In genomic region chr11:64996710-64997380, GRCh38 we compare ENCODE assay signal across 8 cellular contexts. TPM values are rescaled to one million over a fixed set of nuclear protein-coding genes. Genes with fewer than 3 reads are reported as not detected.
A peak's percentile ranks its signal among the peaks of the same experiment; 100 is the strongest.
DNase-seq lines count a peak whose midpoint lies in the region; ATAC-seq and TF ChIP-seq lines count a peak whose summit lies in the region.

Gene BATF2 (minus strand): TSS chr11:64996971. CDS start chr11:64996914, 57 bp downstream.

- H3K4me3 Mint-ChIP-seq in activated naive CD4-positive, alpha-beta T cell treated with anti-CD3 and anti-CD28 coated beads for 36 hours = no peak within 1 kb of the TSS

- intact Hi-C loops in activated naive CD4-positive, alpha-beta T cell treated with anti-CD3 and anti-CD28 coated beads for 36 hours (cut with micrococcal nuclease) = no loop called here

- peak; percentile 90 to 91 for ATAC-seq in upper lobe of left lung (ENCODE audit: low FRiP score in 2 of 2)

- TF ChIP-seq CTCF in LNCaP clone FGC (IDR thresholded peaks at IDR 0.05; ENCODE audit: control insufficient read depth, extremely low read depth, insufficient read depth) = peak; percentile 26; the same call in 1 of the 2 replicates
- peak; percentile 44 for TF ChIP-seq CTCF in SK-N-SH (IDR thresholded peaks at IDR 0.05)
- peak; percentile 49 to 84 (median 78) for TF ChIP-seq CTCF in upper lobe of left lung (IDR thresholded peaks at IDR 0.05)

- H3K9me3 Mint-ChIP-seq in activated naive CD4-positive, alpha-beta T cell treated with anti-CD3 and anti-CD28 coated beads for 36 hours = no peaks in the 10 kb centered on the region

- H3K79me2 ChIP-seq in SK-N-SH (ENCODE audit: insufficient read depth) = no peaks in the 10 kb centered on the region

- H3K9me3 ChIP-seq in SK-N-SH (no peaks in the 10 kb centered on the region), upper lobe of left lung (no peaks in the 10 kb centered on the region)

- DNase-seq in Daoy (ENCODE audit: low read depth) (peak; percentile 76), LNCaP clone FGC (ENCODE audit: low read depth) (no peak), SK-N-SH (peak; percentile 64), erythroblast (lab: John Stamatoyannopoulos, UW) (peak; percentile 42 to 57), midbrain (lab: John Stamatoyannopoulos, UW) (peak; percentile 48), upper lobe of left lung (peak in 1 of 2 donors; percentile 92), T-helper 9 cell (no peak)
- DNase-seq in activated naive CD4-positive, alpha-beta T cell treated with anti-CD3 and anti-CD28 coated beads for 36 hours = no peak

- POLR2A ChIA-PET in SK-N-SH (lab: Yijun Ruan, JAX) = interaction anchor here (0.9 kb wide), 1 partner anchor 72 kb away, joined by 3 read pairs; the partner anchor contains the start of gene PPP2R5B

- CTCF ChIA-PET in SK-N-SH (lab: Yijun Ruan, JAX) = interaction anchor here (0.7 to 2.0 kb wide), 9 partner anchors 11 to 150 kb away, joined by 3 to 7 read pairs (median 3); partner anchors contain the start of genes ARL2 and SNX15
- CTCF ChIA-PET in activated naive CD4-positive, alpha-beta T cell treated with anti-CD3 and anti-CD28 coated beads for 36 hours (lab: Charles Lee) = interaction anchor here (0.8 to 2.5 kb wide), 4 partner anchors 9 to 16 kb away, joined by 3 to 9 read pairs (median 4); no protein-coding TSS in a partner anchor

- H3K27me3 Mint-ChIP-seq in activated naive CD4-positive, alpha-beta T cell treated with anti-CD3 and anti-CD28 coated beads for 36 hours (ENCODE audit: low read depth) = no peaks in the 10 kb centered on the region

- H3K9ac ChIP-seq in SK-N-SH = no peak within 1 kb of the TSS

- no peaks in the 10 kb centered on the region for H3F3A ChIP-seq in SK-N-SH (replicated peaks; ENCODE audit: insufficient read depth)

- H3K4me2 ChIP-seq in SK-N-SH = no peak within 1 kb of the TSS

- no peaks in the 10 kb centered on the region for H4K20me1 ChIP-seq in SK-N-SH (ENCODE audit: insufficient read depth)

- WGBS in SK-N-SH (ENCODE audit: low lambda C conversion rate) = 58% methylated on average over 6 of the region's 9 CpGs
- WGBS in upper lobe of left lung, 2 donors = 18 to 25% methylated on average over 5 to 8 of the region's 9 CpGs

- H3K27ac ChIP-seq in SK-N-SH (ENCODE audit: low read depth in 2 of 2, low read length in 1 of 2) (no peak within 1 kb of the TSS), upper lobe of left lung (peak within 1 kb of the TSS; percentile 71 to 87 (median 84))

- no peak within 1 kb of the TSS for H2AFZ ChIP-seq in SK-N-SH (ENCODE audit: low read depth)

- TF ChIP-seq RAD21 in SK-N-SH (IDR thresholded peaks at IDR 0.05; ENCODE audit: low read length) = peak; percentile 56

- no peaks in the 10 kb centered on the region for H3K36me3 Mint-ChIP-seq in activated naive CD4-positive, alpha-beta T cell treated with anti-CD3 and anti-CD28 coated beads for 36 hours (ENCODE audit: low read depth)

- H3K4me3 ChIP-seq in LNCaP clone FGC (ENCODE audit: low read depth, low read length) (no peak within 1 kb of the TSS), SK-N-SH (ENCODE audit: low read depth in 2 of 2, low read length in 1 of 2) (no peak within 1 kb of the TSS), upper lobe of left lung (peak within 1 kb of the TSS; percentile 43 to 66 (median 53))

- H3K4me1 Mint-ChIP-seq in activated naive CD4-positive, alpha-beta T cell treated with anti-CD3 and anti-CD28 coated beads for 36 hours (ENCODE audit: low read depth) = peaks cover 7% of the 10 kb centered on the region

- H3K36me3 ChIP-seq in SK-N-SH (replicated peaks in 1 of 2; ENCODE audit: control insufficient read depth in 1 of 2, insufficient read depth in 2 of 2, low read length in 1 of 2) = no peaks in the 10 kb centered on the region
- peaks cover 0 to 3% (median 0%) of the 10 kb centered on the region in 4 donors for H3K36me3 ChIP-seq in upper lobe of left lung

- H3K27ac Mint-ChIP-seq in activated naive CD4-positive, alpha-beta T cell treated with anti-CD3 and anti-CD28 coated beads for 36 hours = no peak within 1 kb of the TSS

- TF ChIP-seq EP300 in SK-N-SH (IDR thresholded peaks at IDR 0.05; ENCODE audit: borderline replicate concordance in 1 of 2, low read depth in 1 of 2, low read length in 1 of 2) (no peak), upper lobe of left lung (IDR thresholded peaks at IDR 0.05) (no peak)

- H3K9me2 ChIP-seq in SK-N-SH = no peaks in the 10 kb centered on the region

- H3K4me1 ChIP-seq in SK-N-SH (ENCODE audit: control insufficient read depth in 1 of 2, insufficient read depth in 2 of 2, low read depth in 1 of 2, low read length in 1 of 2) = no peaks in the 10 kb centered on the region; a peak in 1 of 4 replicates
- H3K4me1 ChIP-seq in upper lobe of left lung = peaks cover 23 to 48% (median 36%) of the 10 kb centered on the region in 4 donors

- H3K27me3 ChIP-seq in SK-N-SH (ENCODE audit: insufficient read depth) (no peaks in the 10 kb centered on the region), upper lobe of left lung (no peaks in the 10 kb centered on the region)

- no peak for TF ChIP-seq POLR2A in erythroblast (IDR thresholded peaks at IDR 0.05; ENCODE audit: low read length)
- peak in 2 of 4 donors; percentile 28 to 82 for TF ChIP-seq POLR2A in upper lobe of left lung (IDR thresholded peaks at IDR 0.05)

TF ChIP-seq in SK-N-SH, 30 proteins besides CTCF, POLR2A, EP300 and RAD21:
- TF ChIP-seq NRF1 (IDR thresholded peaks at IDR 0.05; ENCODE audit: low read depth, low read length) (no peak), FOXJ3 (CRISPR knock-in tag; IDR thresholded peaks at IDR 0.05) (no peak), RFX5 (IDR thresholded peaks at IDR 0.05; ENCODE audit: low read length) (no peak), USF1 (IDR thresholded peaks at IDR 0.05; ENCODE audit: borderline replicate concordance, low read depth) (peak; percentile 64), MAX (IDR thresholded peaks at IDR 0.05; ENCODE audit: low read depth) (peak; percentile 35; the same call in 1 of the 2 replicates), REST (IDR thresholded peaks at IDR 0.05; ENCODE audit: low read depth, low read length) (peak; percentile 59; the same call in 1 of the 2 replicates), SMC3 (IDR thresholded peaks at IDR 0.05; ENCODE audit: low read depth, low read length) (peak; percentile 32), GATA2 (CRISPR knock-in tag; IDR thresholded peaks at IDR 0.05) (no peak)

RNA-seq across cellular contexts. Expression of gene BATF2, which starts in this region (rescaled TPM):
- total RNA-seq in Daoy (2014; rRNA removed; shearing (Covaris generic)) = 0.51 TPM in 1 of 2 replicates, not detected in the other
- 0.20 and 0.28 TPM in 2 replicates for polyA plus RNA-seq in SK-N-SH (2012; rRNA removed)
- 0.08 and 0.16 TPM in 2 replicates for polyA plus RNA-seq in SK-N-SH (2012; cell fraction: cytosol; rRNA removed)
- 0.13 and 0.15 TPM in 2 replicates for polyA plus RNA-seq in SK-N-SH (2012; cell fraction: nucleus; rRNA removed)
- total RNA-seq in upper lobe of left lung = 10 to 100 TPM in 1 of 6 donors, 1 to 10 TPM in 5; 1.7 to 36.7 (median 6.0) TPM
- total RNA-seq in activated naive CD4-positive, alpha-beta T cell treated with anti-CD3 and anti-CD28 coated beads for 36 hours = not detected

Comparison
In these comparisons a context has a peak if more than half of its experiments do, and no peak if none do; other contexts are left out.
1. Peak in DNase-seq in Daoy; RNA of the gene not detected or under 1 TPM.
2. Peak in DNase-seq in SK-N-SH; RNA of the gene not detected or under 1 TPM.
3. DNase-seq: peak in erythroblast (2 of 2) and midbrain (single experiment); none in LNCaP clone FGC (single experiment), T-helper 9 cell (single experiment) and activated naive CD4-positive, alpha-beta T cell treated with anti-CD3 and anti-CD28 coated beads for 36 hours (single experiment).
4. H3K4me3 ChIP-seq: peak in upper lobe of left lung (4 of 4); none in LNCaP clone FGC (single experiment) and SK-N-SH (0 of 2).
5. CTCF ChIP-seq: peak in every context shown above with its lines; median percentile 78 in upper lobe of left lung; 44 in SK-N-SH; 26 in LNCaP clone FGC.
6. H3K27ac ChIP-seq: peak in upper lobe of left lung (4 of 4); none in SK-N-SH (0 of 2).